In the genomic region with DNA sequence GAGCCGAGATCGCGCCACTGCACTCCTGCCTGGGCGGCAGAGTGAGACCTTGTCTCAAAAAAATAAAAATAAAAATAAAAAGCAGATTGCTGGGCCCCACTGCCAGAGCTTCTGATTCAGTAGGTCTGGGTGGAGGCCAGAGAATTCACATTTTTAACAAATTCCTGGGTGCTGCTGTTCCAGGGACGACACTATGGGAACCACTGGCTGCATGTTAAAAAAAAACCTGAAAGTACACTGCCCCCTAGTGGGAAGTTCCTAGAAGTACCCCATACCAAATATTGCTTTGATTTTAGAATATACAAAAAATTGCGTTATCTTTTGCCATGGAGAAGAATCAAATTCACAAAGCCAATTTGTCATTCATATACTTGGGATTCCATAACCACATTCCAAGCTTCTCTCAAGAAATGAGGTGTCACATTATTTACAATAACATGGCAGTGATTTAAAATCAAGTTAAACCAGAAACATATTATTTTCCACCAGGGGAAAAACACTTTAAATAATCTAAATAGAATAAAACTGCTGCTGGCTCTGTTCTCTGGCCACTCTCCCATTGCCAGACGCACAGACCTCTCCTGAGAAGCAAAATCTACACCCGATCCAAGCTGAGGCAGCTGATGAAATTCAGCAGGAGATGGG, we compare ENCODE assay signal across 8 cellular contexts. TPM values are rescaled to one million over a fixed set of nuclear protein-coding genes. Genes with fewer than 3 reads are reported as not detected.
DNase-seq lines count a peak whose midpoint lies in the region; ATAC-seq and TF ChIP-seq lines count a peak whose summit lies in the region.

No MANE protein-coding gene starts in this region.

- intact Hi-C loops in OCI-LY7 (cut with micrococcal nuclease; ENCODE audit: unreplicated experiment) (loop anchor here (1.0 to 5.0 kb wide), 4 partner anchors 48 to 358 kb away; a partner anchor contains a TSS), upper lobe of right lung (cut with DNase I) (no loop called here)

- POLR2A ChIA-PET in OCI-LY7 (lab: Charles Lee) = interaction anchor here (0.9 kb wide), 1 partner anchor 10 kb away, joined by 3 read pairs; no protein-coding TSS in a partner anchor

- H3K9me3 ChIP-seq in OCI-LY7 (ENCODE audit: low read length) (no peaks in the 10 kb centered on the region), upper lobe of right lung (no peaks in the 10 kb centered on the region)

- no peaks in the 10 kb centered on the region for H4K20me1 ChIP-seq in OCI-LY7 (ENCODE audit: insufficient read depth, low read length)

- ATAC-seq in upper lobe of right lung (peak; percentile 80), HG02870 (IDR thresholded peaks at IDR 0.05; ENCODE audit: unreplicated experiment) (no peak), HG03159 (IDR thresholded peaks at IDR 0.05; ENCODE audit: unreplicated experiment) (no peak)

- CTCF ChIA-PET in OCI-LY7 (lab: Charles Lee; ENCODE audit: unreplicated experiment) = no interaction called here

- no peak overlapping the region for H3K27ac ChIP-seq in OCI-LY7 (ENCODE audit: low read depth, low read length, poor library complexity, severe bottlenecking)
- H3K27ac ChIP-seq in upper lobe of right lung = no peak overlapping the region

- H3K4me2 ChIP-seq in OCI-LY7 (ENCODE audit: low read length) = no peak overlapping the region

- H3K27me3 ChIP-seq in upper lobe of right lung = no peaks in the 10 kb centered on the region

- BruUV-seq in OCI-LY7 (replicated peaks; lab: Mats Ljungman, UMichigan) = no TSS peak

- H3K4me1 ChIP-seq in OCI-LY7 (ENCODE audit: insufficient read depth, low read length, poor library complexity, severe bottlenecking) (no peaks in the 10 kb centered on the region), upper lobe of right lung (no peaks in the 10 kb centered on the region)

- TF ChIP-seq CTCF in OCI-LY7 (conservative IDR thresholded peaks at IDR 0.05; ENCODE audit: low read length) = peak; percentile 97
- TF ChIP-seq CTCF in upper lobe of right lung (IDR thresholded peaks at IDR 0.05) = peak; percentile 82

- no peaks in the 10 kb centered on the region for H3K36me3 ChIP-seq in OCI-LY7 (ENCODE audit: insufficient read depth, low read length)
- no peaks in the 10 kb centered on the region for H3K36me3 ChIP-seq in upper lobe of right lung

- no peaks in the 10 kb centered on the region for H3K79me2 ChIP-seq in OCI-LY7 (ENCODE audit: insufficient read depth, low read depth, low read length)

- no peak overlapping the region for H3K4me3 ChIP-seq in OCI-LY7 (ENCODE audit: low read depth, low read length, poor library complexity, severe bottlenecking)
- no peak overlapping the region for H3K4me3 ChIP-seq in upper lobe of right lung

- DNase-seq in DMS53 treated with DMSO at 0.1 percent for 48 hours (lab: John Stamatoyannopoulos, UW; ENCODE audit: unreplicated experiment) (peak; percentile 42), HS-5 (ENCODE audit: low read depth) (peak; percentile 22), OCI-LY7 (ENCODE audit: low spot score) (peak; percentile 71), cerebellar cortex (ENCODE audit: low spot score) (peak; percentile 44), left kidney (ENCODE audit: low read depth, low spot score) (peak; percentile 68), upper lobe of right lung (peak; percentile 31)

- no peaks in the 10 kb centered on the region for H3K9me2 ChIP-seq in OCI-LY7 (ENCODE audit: insufficient read depth, low read length)

- H2AFZ ChIP-seq in OCI-LY7 (ENCODE audit: low read length) = no peak overlapping the region

RNA-seq across cellular contexts. Expression of a gene that starts 27.4 kb away (rescaled TPM):
- total RNA-seq in OCI-LY7 (2014; rRNA removed; shearing (Covaris generic)) = 29.9 and 32.9 TPM in 2 replicates
- total RNA-seq in OCI-LY7 (2022) (36.5 and 40.3 TPM in 2 replicates), upper lobe of right lung (38.8 TPM)

RNA-seq across cellular contexts. Expression of a gene that starts 42.3 kb away (rescaled TPM):
- 141 and 147 TPM in 2 replicates for total RNA-seq in OCI-LY7 (2014; rRNA removed; shearing (Covaris generic))
- total RNA-seq in OCI-LY7 (2022) = 143 and 146 TPM in 2 replicates
- 155 TPM for total RNA-seq in upper lobe of right lung
